9 cellular contexts compared by ENCODE assay signal in genomic region chr10:3623746-3624145, GRCh38.
DNase-seq lines count a peak whose midpoint lies in the region; ATAC-seq, FAIRE-seq and TF ChIP-seq lines count a peak whose summit lies in the region.
"Had no signal": no experiment of that assay in that cellular context is flagged by ENCODE, and none has a peak within 500 bp of the region (broad histone marks: within the 10 kb centered on the region; RNA-seq: fewer than 3 reads in every experiment).

No MANE protein-coding gene starts in this region.

- no peaks in the 10 kb centered on the region for H3K9me2 ChIP-seq in GM23248 (ENCODE audit: insufficient read depth)

- no peaks in the 10 kb centered on the region for H3K27me3 Mint-ChIP-seq in CD4-positive, alpha-beta T cell

- in situ Hi-C loops in GM23248 (cut with MboI) = no loop called here

- H3K79me2 ChIP-seq in GM23248 (ENCODE audit: insufficient read depth) = no peaks in the 10 kb centered on the region

- H3K36me3 ChIP-seq in GM23248 (ENCODE audit: low read depth) = no peaks in the 10 kb centered on the region
- H3K36me3 ChIP-seq in kidney (ENCODE audit: control insufficient read depth in 1 of 2, insufficient read depth in 2 of 2, low read length in 2 of 2) = no peaks in the 10 kb centered on the region

- 60 to 63% methylated on average over 7 of the region's 7 CpGs for WGBS in GM23248 (ENCODE audit: low coverage in 1 of 2, low lambda C conversion rate in 2 of 2, missing lambda C conversion rate in 2 of 2), 2 experiments

- H3K27ac ChIP-seq in CD4-positive, alpha-beta T cell (ENCODE audit: low read depth, low read length) = no peak overlapping the region
- H3K27ac ChIP-seq in GM23248 (peak overlapping the region; percentile 63), kidney (ENCODE audit: low read depth in 2 of 2, low read length in 2 of 2) (peak overlapping the region; percentile 32 to 59), caudate nucleus (ENCODE audit: low read depth, low read length) (no peak overlapping the region)

- H3K4me2 ChIP-seq in GM23248 (ENCODE audit: unreplicated experiment) = peak overlapping the region; percentile 43

- peak overlapping the region; percentile 2 for H3K4me3 Mint-ChIP-seq in CD4-positive, alpha-beta T cell
- H3K4me3 Mint-ChIP-seq: brain had no signal

- no peak overlapping the region for H3K27ac Mint-ChIP-seq in CD4-positive, alpha-beta T cell

- CTCF ChIA-PET in CD4-positive, alpha-beta T cell (lab: Charles Lee) = interaction anchor here (1.4 kb wide), 1 partner anchor 13 kb away, joined by 3 read pairs; no protein-coding TSS in a partner anchor

- H3K4me1 Mint-ChIP-seq in CD4-positive, alpha-beta T cell (ENCODE audit: low read depth) = peaks cover 19% of the 10 kb centered on the region

- no peak for TF ChIP-seq CTCF in CD4-positive, alpha-beta T cell (IDR thresholded peaks at IDR 0.05)
- TF ChIP-seq CTCF in kidney (IDR thresholded peaks at IDR 0.05; ENCODE audit: borderline replicate concordance, extremely low read depth, insufficient read depth) = no peak

- H3K4me3 ChIP-seq in GM23248 = 0 out of 2 replicates have a peak overlapping the region, but pooled peaks have one; percentile 11
- peak overlapping the region in 1 of 2 donors; percentile 21 for H3K4me3 ChIP-seq in kidney (ENCODE audit: low read length in 2 of 2)

- H3F3A ChIP-seq in GM23248 (ENCODE audit: insufficient read depth) = peaks cover 31% of the 10 kb centered on the region; the same call in 1 of the 2 replicates

- no peaks in the 10 kb centered on the region for H3K27me3 ChIP-seq in CD4-positive, alpha-beta T cell (ENCODE audit: control insufficient read depth, insufficient read depth, low read length)
- no peaks in the 10 kb centered on the region for H3K27me3 ChIP-seq in GM23248 (replicated peaks; ENCODE audit: insufficient read depth)

- H3K4me1 ChIP-seq in GM23248 (ENCODE audit: insufficient read depth) (peaks cover 34% of the 10 kb centered on the region), kidney (ENCODE audit: control insufficient read depth in 1 of 2, insufficient read depth in 1 of 2, low read depth in 1 of 2, low read length in 2 of 2) (peaks cover 0 to 3% of the 10 kb centered on the region in 2 donors)

- H3K9me3 Mint-ChIP-seq in CD4-positive, alpha-beta T cell = peaks cover 7% of the 10 kb centered on the region

- H2AFZ ChIP-seq in GM23248 = no peak overlapping the region

- peaks cover 7% of the 10 kb centered on the region for H3K9me3 ChIP-seq in CD4-positive, alpha-beta T cell (ENCODE audit: control insufficient read depth, low read length)
- H3K9me3 ChIP-seq in GM23248 (ENCODE audit: low read depth) (no peaks in the 10 kb centered on the region), kidney (ENCODE audit: control insufficient read depth in 1 of 2, low read length in 2 of 2) (peaks cover 0 to 4% of the 10 kb centered on the region in 2 donors)

- no peaks in the 10 kb centered on the region for H4K20me1 ChIP-seq in GM23248 (ENCODE audit: insufficient read depth)

- no peaks in the 10 kb centered on the region for H3K36me3 Mint-ChIP-seq in CD4-positive, alpha-beta T cell (ENCODE audit: low read depth)

- DNase-seq in CD4-positive, alpha-beta T cell = no peak
- DNase-seq in GM23248 = peak; percentile 62
- peak; percentile 81 for DNase-seq in RPMI7951 (ENCODE audit: low read depth)
- DNase-seq in kidney = no peak
- DNase-seq in nucleus accumbens (lab: John Stamatoyannopoulos, UW) = no peak
- DNase-seq in NCI-H2171 (lab: John Stamatoyannopoulos, UW) = no peak
- no peak for DNase-seq in caudate nucleus (lab: John Stamatoyannopoulos, UW)
- DNase-seq in SK-N-DZ (ENCODE audit: low spot score) = no peak

- H3K9ac ChIP-seq in GM23248 (no peak overlapping the region; the same call in 1 of the 2 replicates), kidney (ENCODE audit: low read length in 2 of 2) (no peak overlapping the region)

- POLR2A ChIA-PET in CD4-positive, alpha-beta T cell (lab: Charles Lee) = interaction anchor here (1.6 kb wide), 1 partner anchor 162 kb away, joined by 5 read pairs; the partner anchor contains the start of gene KLF6

- ATAC-seq in CD4-positive, alpha-beta T cell (ENCODE audit: poor library complexity) = no peak

- FAIRE-seq in kidney (lab: Jason Lieb, UNC) = peak; percentile 42

- intact Hi-C loops in CD4-positive, alpha-beta T cell (cut with DNase I, micrococcal nuclease) = no loop called here
- intact Hi-C loops in kidney (cut with DNase I) = no loop called here

Comparison
In these comparisons a context has a peak if more than half of its experiments do, and no peak if none do; other contexts are left out.
1. DNase-seq: peak in GM23248 (single experiment) and RPMI7951 (single experiment); none in CD4-positive, alpha-beta T cell (0 of 10), kidney (single experiment), nucleus accumbens (0 of 56), NCI-H2171 (single experiment), caudate nucleus (0 of 61) and SK-N-DZ (single experiment).
2. H3K27ac ChIP-seq: peak in GM23248 (single experiment) and kidney (2 of 2); none in CD4-positive, alpha-beta T cell (single experiment) and caudate nucleus (single experiment).